In the genomic region with DNA sequence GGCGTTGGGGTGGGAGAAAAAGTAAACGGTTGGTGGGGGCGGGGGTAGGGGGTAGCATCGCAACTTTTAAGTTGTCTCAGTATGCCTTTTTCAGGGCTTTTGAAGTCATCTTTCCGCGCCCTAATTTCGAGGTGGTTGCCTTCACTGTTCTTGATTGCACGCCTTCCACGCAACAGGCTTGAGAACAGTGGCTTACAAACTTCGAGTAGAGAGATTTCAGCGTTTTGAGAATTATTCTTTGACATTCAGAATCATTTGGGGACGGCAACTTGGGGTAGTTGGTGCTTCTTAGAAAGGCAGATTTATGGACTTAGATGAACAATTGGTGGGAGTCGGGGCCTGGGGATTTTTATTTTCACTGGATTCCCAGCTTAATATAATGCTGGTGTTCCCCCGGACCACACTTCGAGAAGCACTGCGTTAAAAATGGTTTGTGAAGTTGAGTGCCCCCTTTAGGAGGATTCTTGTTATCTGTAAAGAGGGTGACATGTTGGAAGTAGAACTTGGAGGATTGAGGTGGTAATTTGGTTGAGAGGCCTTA, we compare ENCODE assay signal across 8 cellular contexts. TPM values are rescaled to one million over a fixed set of nuclear protein-coding genes. Genes with fewer than 3 reads are reported as not detected.
DNase-seq lines count a peak whose midpoint lies in the region; ATAC-seq and TF ChIP-seq lines count a peak whose summit lies in the region.

No MANE protein-coding gene starts in this region.

- POLR2A ChIA-PET in AG04450 (lab: Yijun Ruan, JAX) = interaction anchor here (1.2 to 1.7 kb wide), 2 partner anchors 106 to 149 kb away, joined by 3 to 6 read pairs; a partner anchor contains a TSS

- CTCF ChIA-PET in AG04450 (lab: Charles Lee) = interaction anchor here (0.6 to 2.8 kb wide), 7 partner anchors 9 to 147 kb away, joined by 3 to 26 read pairs (median 5); no protein-coding TSS in a partner anchor

- H3K9me3 ChIP-seq in AG04450 (ENCODE audit: control insufficient read depth, insufficient read depth, low read length) (no peaks in the 10 kb centered on the region; the same call in 1 of the 2 replicates), SJCRH30 (replicated peaks) (no peaks in the 10 kb centered on the region), iPS-18a (ENCODE audit: control insufficient read depth, low read depth, low read length) (no peaks in the 10 kb centered on the region), skeletal muscle tissue (ENCODE audit: control insufficient read depth in 3 of 3, low read length in 3 of 3) (no peaks in the 10 kb centered on the region)

- H3K4me3 ChIP-seq in AG04450 (ENCODE audit: low read depth, low read length) (peak overlapping the region; percentile 71), HL-60 (replicated peaks; ENCODE audit: insufficient read depth, low read length) (peak overlapping the region; percentile 76), SJCRH30 (peak overlapping the region; percentile 99), astrocyte of the spinal cord (ENCODE audit: low read depth, low read length) (peak overlapping the region; percentile 85), iPS-18a (ENCODE audit: low read length) (peak overlapping the region; percentile 98), skeletal muscle tissue (ENCODE audit: low read length in 3 of 3) (peak overlapping the region; percentile 86 to 93 (median 90))

- in situ Hi-C loops in astrocyte of the spinal cord (cut with HindIII; ENCODE audit: low sequenced_read_pairs) = no loop called here

- H3K4me1 ChIP-seq in SJCRH30 = peaks cover 8% of the 10 kb centered on the region; the same call in 1 of the 2 replicates
- peaks cover 7% of the 10 kb centered on the region for H3K4me1 ChIP-seq in iPS-18a (ENCODE audit: control insufficient read depth, low read depth, low read length)
- peaks cover 18 to 35% (median 32%) of the 10 kb centered on the region in 3 donors for H3K4me1 ChIP-seq in skeletal muscle tissue (ENCODE audit: control insufficient read depth in 3 of 3, insufficient read depth in 3 of 3, low read length in 3 of 3)

- no peaks in the 10 kb centered on the region for H3K27me3 ChIP-seq in AG04450 (ENCODE audit: control insufficient read depth, insufficient read depth, low read length)
- no peaks in the 10 kb centered on the region for H3K27me3 ChIP-seq in HL-60 (ENCODE audit: insufficient read depth, poor library complexity, severe bottlenecking)
- H3K27me3 ChIP-seq in SJCRH30 = no peaks in the 10 kb centered on the region
- H3K27me3 ChIP-seq in iPS-18a (ENCODE audit: control insufficient read depth, insufficient read depth, low read length) = no peaks in the 10 kb centered on the region
- H3K27me3 ChIP-seq in skeletal muscle tissue (ENCODE audit: control insufficient read depth in 3 of 3, insufficient read depth in 3 of 3, low read length in 3 of 3) = no peaks in the 10 kb centered on the region

- no peak for DNase-seq in AG04450 (ENCODE audit: low read depth, low spot score)
- DNase-seq in HL-60 (ENCODE audit: low read depth in 1 of 2, low spot score in 1 of 2) = peak; percentile 64 to 67
- peak; percentile 4 to 58 for DNase-seq in SJCRH30
- peak; percentile 69 for DNase-seq in astrocyte of the spinal cord (ENCODE audit: low read depth, low spot score)

- peak; percentile 66 for TF ChIP-seq CTCF in AG04450 (IDR thresholded peaks at IDR 0.05; ENCODE audit: low read depth, low read length)
- TF ChIP-seq CTCF in GM12873 (IDR thresholded peaks at IDR 0.05; ENCODE audit: insufficient read depth, low read depth, low read length, missing control alignments) = peak; percentile 55
- TF ChIP-seq CTCF in HL-60 (IDR thresholded peaks at IDR 0.05; ENCODE audit: insufficient read depth, low read length) = peak; percentile 11
- peak; percentile 48 for TF ChIP-seq CTCF in astrocyte of the spinal cord (IDR thresholded peaks at IDR 0.05; ENCODE audit: low read depth, low read length)

- H3K36me3 ChIP-seq in SJCRH30 = peaks cover 36% of the 10 kb centered on the region
- peaks cover 32% of the 10 kb centered on the region for H3K36me3 ChIP-seq in iPS-18a (ENCODE audit: control insufficient read depth, low read depth, low read length)
- H3K36me3 ChIP-seq in skeletal muscle tissue (ENCODE audit: control insufficient read depth in 3 of 3, insufficient read depth in 3 of 3, low read length in 3 of 3) = peaks cover 0 to 12% (median 9%) of the 10 kb centered on the region in 3 donors

- peak overlapping the region; percentile 94 for H3K27ac ChIP-seq in AG04450 (ENCODE audit: low read depth, low read length)
- H3K27ac ChIP-seq in HL-60 (replicated peaks) = peak overlapping the region; percentile 97
- H3K27ac ChIP-seq in SJCRH30 = peak overlapping the region; percentile 89
- peak overlapping the region; percentile 90 for H3K27ac ChIP-seq in iPS-18a (ENCODE audit: low read length)
- peak overlapping the region; percentile 92 for H3K27ac ChIP-seq in skeletal muscle tissue (ENCODE audit: low read depth, low read length)

- H3K9ac ChIP-seq in iPS-18a (ENCODE audit: low read length) (peak overlapping the region; percentile 97), skeletal muscle tissue (ENCODE audit: low read depth in 1 of 3, low read length in 3 of 3) (peak overlapping the region; percentile 84 to 90 (median 87))

- ATAC-seq in HG02973 (IDR thresholded peaks at IDR 0.05; ENCODE audit: unreplicated experiment) = no peak

RNA-seq across cellular contexts. Expression of a gene that starts 0.9 kb away (rescaled TPM):
- polyA plus RNA-seq in AG04450 (2011; rRNA removed) = 35.1 and 48.7 TPM in 2 replicates
- 12.0 and 32.3 TPM in 2 replicates for polyA minus RNA-seq in AG04450 (2011; rRNA and poly(A)+ RNA removed)
- 48.9 and 55.6 TPM in 2 replicates for total RNA-seq in SJCRH30 (2014; rRNA removed; shearing (Covaris generic))
- total RNA-seq in skeletal muscle tissue = 49.1 TPM

Comparison
In these comparisons a context has a peak if more than half of its experiments do, and no peak if none do; other contexts are left out.
1. CTCF ChIP-seq: peak in every context shown above with its lines; median percentile 66 in AG04450; 55 in GM12873; 48 in astrocyte of the spinal cord; 11 in HL-60.